Comparison of ENCODE assay signal across 25 cellular contexts in the genomic region with DNA sequence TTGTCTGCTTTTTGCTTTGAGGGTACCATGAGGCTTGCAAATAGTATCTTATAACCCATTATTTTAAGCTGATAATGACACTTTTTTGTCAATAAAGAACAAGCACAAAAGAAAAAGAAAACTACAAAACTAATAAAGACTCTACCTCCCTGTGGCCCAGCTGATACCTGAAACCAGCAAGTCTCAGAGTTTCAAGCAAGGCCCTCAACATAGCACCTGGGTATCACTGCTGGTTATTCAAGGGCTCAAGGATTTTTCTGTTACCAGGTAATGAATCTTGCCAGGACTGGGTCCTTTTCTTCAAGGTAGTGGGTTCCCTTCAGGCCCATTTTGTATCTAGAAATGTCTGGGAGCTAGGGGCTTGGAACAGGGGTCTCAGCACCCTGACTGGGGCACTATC.
"Had no signal": no experiment of that assay in that cellular context is flagged by ENCODE, and none has a peak within 500 bp of the region (broad histone marks: within the 10 kb centered on the region; RNA-seq: fewer than 3 reads in every experiment).

No MANE protein-coding gene starts in this region.

- H3K9me3 ChIP-seq: pancreas, prostate gland, right lobe of liver, thoracic aorta, thyroid gland, tibial nerve, vagina had no signal

- H3K4me2 ChIP-seq: neural progenitor cell had no signal

- H3K27me3 Mint-ChIP-seq: stimulated activated naive CD8-positive, alpha-beta T cell treated with anti-CD3 and anti-CD28 coated beads, Interleukin-15, Interleukin-2, amounts not matched to agents 100 ng/mL and 50 ng/mL, for 24 hours had no signal

- FAIRE-seq: pancreas, small intestine, urothelium cell line had no signal

- H3K4me1 ChIP-seq: pancreas, prostate gland, right lobe of liver, sigmoid colon, stomach, thyroid gland, tibial nerve, upper lobe of left lung, vagina had no signal

- ATAC-seq: naive thymus-derived CD8-positive, alpha-beta T cell; natural killer cell treated with Interleukin-12 subunit alpha and Interleukin-12 subunit beta and Interleukin-15 and Interleukin-18, amount 100 ng/mL, for 72 hours; pancreas; right cardiac atrium; right lobe of liver; stimulated activated effector memory CD8-positive, alpha-beta T cell treated with anti-CD3 and anti-CD28 coated beads, Interleukin-12 subunit alpha, Interleukin-12 subunit beta, amount 100 ng/mL, for 72 hours; stimulated activated naive B cell treated with anti-CD40 and anti-IgM and Interleukin-4, amounts not matched to agents 10 μg/mL and 1 μg/mL and 100 μg/mL, for 72 hours had no signal

- DNase-seq: naive thymus-derived CD8-positive, alpha-beta T cell; pancreas; right cardiac atrium; right lobe of liver; sigmoid colon; small intestine; stimulated activated CD4-positive, alpha-beta T cell treated with anti-CD3 and anti-CD28 coated beads, Interleukin-15, amount 100 ng/mL, for 24 hours; stimulated activated CD4-positive, alpha-beta T cell treated with anti-CD3 and anti-CD28 coated beads, Interleukin-2, amount 100 ng/mL, for 24 hours; stimulated activated CD4-positive, alpha-beta T cell treated with anti-CD3 and anti-CD28 coated beads, Interleukin-2, amount 100 ng/mL, for 48 hours; stimulated activated CD4-positive, alpha-beta T cell treated with anti-CD3 and anti-CD28 coated beads, Interleukin-4, amount 100 ng/mL, for 24 hours; stimulated activated naive B cell treated with anti-CD40 and anti-IgM and Interleukin-4, amounts not matched to agents 10 μg/mL and 1 μg/mL and 100 μg/mL, for 72 hours; stimulated activated naive CD4-positive, alpha-beta T cell treated with Interleukin-2 at 50 U/mL for 16 hours; stomach; thyroid gland; trophoblast cell; upper lobe of left lung had no signal

- H3K4me3 Mint-ChIP-seq: naive thymus-derived CD8-positive, alpha-beta T cell; natural killer cell treated with Interleukin-12 subunit alpha and Interleukin-12 subunit beta and Interleukin-15 and Interleukin-18, amount 100 ng/mL, for 72 hours; neural progenitor cell; stimulated activated effector memory CD8-positive, alpha-beta T cell treated with anti-CD3 and anti-CD28 coated beads, Interleukin-12 subunit alpha, Interleukin-12 subunit beta, amount 100 ng/mL, for 72 hours; stimulated activated naive B cell treated with anti-CD40 and anti-IgM and Interleukin-4, amounts not matched to agents 10 μg/mL and 1 μg/mL and 100 μg/mL, for 72 hours; stimulated activated naive CD8-positive, alpha-beta T cell treated with anti-CD3 and anti-CD28 coated beads, Interleukin-15, Interleukin-2, amounts not matched to agents 100 ng/mL and 50 ng/mL, for 24 hours had no signal

- H3K27me3 ChIP-seq: neural progenitor cell, pancreas, right lobe of liver, sigmoid colon, stomach, thyroid gland, tibial nerve, upper lobe of left lung, vagina had no signal

- H3K36me3 ChIP-seq: neural progenitor cell, pancreas, prostate gland, right lobe of liver, sigmoid colon, stomach, thoracic aorta, thyroid gland, tibial nerve, upper lobe of left lung, vagina had no signal

- H3K27ac ChIP-seq: neural progenitor cell, pancreas, prostate gland, right lobe of liver, sigmoid colon, stomach, thoracic aorta, thyroid gland, tibial nerve, upper lobe of left lung, vagina had no signal

- H3K4me1 Mint-ChIP-seq: naive thymus-derived CD8-positive, alpha-beta T cell; stimulated activated effector memory CD8-positive, alpha-beta T cell treated with anti-CD3 and anti-CD28 coated beads, Interleukin-12 subunit alpha, Interleukin-12 subunit beta, amount 100 ng/mL, for 72 hours; stimulated activated naive B cell treated with anti-CD40 and anti-IgM and Interleukin-4, amounts not matched to agents 10 μg/mL and 1 μg/mL and 100 μg/mL, for 72 hours had no signal

- H3K9ac ChIP-seq: neural progenitor cell had no signal

- H2AFZ ChIP-seq: neural progenitor cell had no signal

- H3K27ac Mint-ChIP-seq: naive thymus-derived CD8-positive, alpha-beta T cell; natural killer cell treated with Interleukin-12 subunit alpha and Interleukin-12 subunit beta and Interleukin-15 and Interleukin-18, amount 100 ng/mL, for 72 hours; neural progenitor cell; stimulated activated effector memory CD8-positive, alpha-beta T cell treated with anti-CD3 and anti-CD28 coated beads, Interleukin-12 subunit alpha, Interleukin-12 subunit beta, amount 100 ng/mL, for 72 hours; stimulated activated naive B cell treated with anti-CD40 and anti-IgM and Interleukin-4, amounts not matched to agents 10 μg/mL and 1 μg/mL and 100 μg/mL, for 72 hours; stimulated activated naive CD8-positive, alpha-beta T cell treated with anti-CD3 and anti-CD28 coated beads, Interleukin-15, Interleukin-2, amounts not matched to agents 100 ng/mL and 50 ng/mL, for 24 hours had no signal

- H3K36me3 Mint-ChIP-seq: naive thymus-derived CD8-positive, alpha-beta T cell; neural progenitor cell; stimulated activated effector memory CD8-positive, alpha-beta T cell treated with anti-CD3 and anti-CD28 coated beads, Interleukin-12 subunit alpha, Interleukin-12 subunit beta, amount 100 ng/mL, for 72 hours; stimulated activated naive B cell treated with anti-CD40 and anti-IgM and Interleukin-4, amounts not matched to agents 10 μg/mL and 1 μg/mL and 100 μg/mL, for 72 hours had no signal

- H3K4me3 ChIP-seq: neural progenitor cell, pancreas, prostate gland, right lobe of liver, sigmoid colon, stomach, thoracic aorta, thyroid gland, tibial nerve, upper lobe of left lung, vagina had no signal
